20 cellular contexts compared by ENCODE assay signal in the genomic region with DNA sequence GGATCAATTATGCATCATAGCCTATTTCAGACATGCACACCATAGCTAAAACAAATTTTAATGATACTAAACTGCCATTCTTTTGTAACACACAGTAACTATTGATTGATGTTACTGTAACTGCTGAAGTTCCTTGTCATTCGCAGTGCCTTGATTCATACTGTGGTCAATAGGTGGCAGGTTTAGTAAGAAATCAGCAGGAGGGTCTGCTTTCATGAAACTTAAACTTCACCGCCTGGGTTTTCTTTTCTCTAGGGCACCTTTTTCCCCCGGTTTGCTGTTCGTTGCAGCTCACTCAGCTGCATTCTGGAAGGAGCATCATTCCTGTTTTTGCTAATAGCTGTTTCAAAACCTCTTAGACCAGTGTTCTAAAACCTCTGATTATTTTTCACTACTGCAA.
DNase-seq lines count a peak whose midpoint lies in the region; ATAC-seq and TF ChIP-seq lines count a peak whose summit lies in the region.
"Had no signal": no experiment of that assay in that cellular context is flagged by ENCODE, and none has a peak within 500 bp of the region (broad histone marks: within the 10 kb centered on the region; RNA-seq: fewer than 3 reads in every experiment).

No MANE protein-coding gene starts in this region.

- H3K36me3 ChIP-seq in brain microvascular endothelial cell (replicated peaks): no peaks in the 10 kb centered on the region

- no peak overlapping the region for H3K4me3 ChIP-seq in brain microvascular endothelial cell (ENCODE audit: low read depth, low read length)

- no peaks in the 10 kb centered on the region for H3K27me3 Mint-ChIP-seq in type B pancreatic cell
- H3K27me3 Mint-ChIP-seq in CD4-positive, alpha-beta T cell: no peaks in the 10 kb centered on the region
- H3K27me3 Mint-ChIP-seq: B cell had no signal

- DNase-seq in NCI-H446 treated with DMSO at 0.1 percent for 48 hours (lab: John Stamatoyannopoulos, UW) (peak; percentile 1), NCI-H446 (lab: John Stamatoyannopoulos, UW) (no peak), brain microvascular endothelial cell (no peak), iPS-NIHi11 (ENCODE audit: low spot score) (peak; percentile 4), type B pancreatic cell (ENCODE audit: extremely low spot score, unreplicated experiment) (no peak)
- no peak for DNase-seq in activated CD8-positive, alpha-beta memory T cell treated with anti-CD3 and anti-CD28 coated beads, Interleukin-2, amount 50 U/mL, for 48 hours
- DNase-seq in CD4-positive, alpha-beta T cell: no peak
- DNase-seq: 8988T; Caco-2; DMS53; EL; HFFc6; NCI-H187 treated with DMSO at 0.1 percent for 48 hours; NCI-H2171; NK-92 treated with Interleukin-12 subunit alpha and Interleukin-12 subunit beta, amount 100 ng/mL, for 24 hours; OCI-M1; Right ventricle myocardium superior had no signal

- TF ChIP-seq CTCF in brain microvascular endothelial cell (IDR thresholded peaks at IDR 0.05; ENCODE audit: low read depth, low read length, missing control alignments): peak; percentile 4
- TF ChIP-seq CTCF in type B pancreatic cell (conservative IDR thresholded peaks at IDR 0.05): peak; percentile 23
- no peak for TF ChIP-seq CTCF in CD4-positive, alpha-beta T cell (IDR thresholded peaks at IDR 0.05)

- CTCF ChIA-PET in CD4-positive, alpha-beta T cell (lab: Charles Lee): interaction anchor here (0.8 kb wide), 1 partner anchor 13 kb away, joined by 3 read pairs; no protein-coding TSS in a partner anchor

- H3K36me3 Mint-ChIP-seq in type B pancreatic cell: peaks cover 17% of the 10 kb centered on the region
- H3K36me3 Mint-ChIP-seq in CD4-positive, alpha-beta T cell (ENCODE audit: low read depth): peaks cover 36% of the 10 kb centered on the region

- no peaks in the 10 kb centered on the region for H3K9me3 ChIP-seq in CD4-positive, alpha-beta T cell (ENCODE audit: control insufficient read depth, low read length)
- H3K9me3 ChIP-seq: Caco-2 had no signal

- intact Hi-C loops in CD4-positive, alpha-beta T cell (cut with DNase I, micrococcal nuclease): no loop called here

- no peak overlapping the region for H3K27ac Mint-ChIP-seq in type B pancreatic cell
- H3K27ac Mint-ChIP-seq in CD4-positive, alpha-beta T cell: no peak overlapping the region
- H3K27ac Mint-ChIP-seq: B cell, HFFc6 had no signal

- POLR2A ChIA-PET in CD4-positive, alpha-beta T cell (lab: Charles Lee): no interaction called here

- H3K27ac ChIP-seq in brain microvascular endothelial cell: no peak overlapping the region
- H3K27ac ChIP-seq in CD4-positive, alpha-beta T cell (ENCODE audit: low read depth, low read length): no peak overlapping the region
- H3K27ac ChIP-seq: KMS-11 had no signal

- H3K4me3 Mint-ChIP-seq in type B pancreatic cell: no peak overlapping the region
- H3K4me3 Mint-ChIP-seq in CD4-positive, alpha-beta T cell: no peak overlapping the region
- H3K4me3 Mint-ChIP-seq: B cell, HFFc6 had no signal

- peaks cover 10% of the 10 kb centered on the region for H3K9me3 Mint-ChIP-seq in type B pancreatic cell
- H3K9me3 Mint-ChIP-seq in CD4-positive, alpha-beta T cell: no peaks in the 10 kb centered on the region

- no peaks in the 10 kb centered on the region for H3K4me1 Mint-ChIP-seq in type B pancreatic cell (ENCODE audit: unreplicated experiment)
- no peaks in the 10 kb centered on the region for H3K4me1 Mint-ChIP-seq in CD4-positive, alpha-beta T cell (ENCODE audit: low read depth)
- H3K4me1 Mint-ChIP-seq: B cell had no signal

- no peaks in the 10 kb centered on the region for H3K27me3 ChIP-seq in brain microvascular endothelial cell (replicated peaks)
- H3K27me3 ChIP-seq in CD4-positive, alpha-beta T cell (ENCODE audit: control insufficient read depth, insufficient read depth, low read length): no peaks in the 10 kb centered on the region

- no peak for ATAC-seq in GM19324 (IDR thresholded peaks at IDR 0.05; ENCODE audit: low FRiP score, unreplicated experiment)
- no peak for ATAC-seq in CD4-positive, alpha-beta T cell (ENCODE audit: poor library complexity)

- in situ Hi-C loops in brain microvascular endothelial cell (cut with HindIII; ENCODE audit: low pct_ligation_motif_present, low sequenced_read_pairs): no loop called here

Comparison
In these comparisons a context has a peak if more than half of its experiments do, and no peak if none do; other contexts are left out.
1. DNase-seq: peak in NCI-H446 treated with DMSO at 0.1 percent for 48 hours (single experiment) and iPS-NIHi11 (single experiment); none in NCI-H446 (0 of 2), brain microvascular endothelial cell (single experiment), type B pancreatic cell (single experiment), activated CD8-positive, alpha-beta memory T cell treated with anti-CD3 and anti-CD28 coated beads, Interleukin-2, amount 50 U/mL, for 48 hours (single experiment) and CD4-positive, alpha-beta T cell (0 of 10).